ENCODE assay signal across 8 cellular contexts in genomic region chr14:65169351-65169750, GRCh38.
DNase-seq lines count a peak whose midpoint lies in the region; ATAC-seq and TF ChIP-seq lines count a peak whose summit lies in the region.

No MANE protein-coding gene starts in this region.

- H3K9me3 Mint-ChIP-seq in activated naive CD4-positive, alpha-beta T cell treated with anti-CD3 and anti-CD28 coated beads, Interleukin-2, amount 50 U/mL, for 72 hours: no peaks in the 10 kb centered on the region

- ATAC-seq in activated naive CD4-positive, alpha-beta T cell treated with anti-CD3 and anti-CD28 coated beads, Interleukin-2, amount 50 U/mL, for 72 hours: peak; percentile 50 to 71
- ATAC-seq in HG03103 (IDR thresholded peaks at IDR 0.05; ENCODE audit: low read depth, unreplicated experiment): peak; percentile 83

- no peak for TF ChIP-seq CTCF in cardiac fibroblast (IDR thresholded peaks at IDR 0.05; ENCODE audit: low read depth, low read length)

- DNase-seq in activated naive CD4-positive, alpha-beta T cell treated with anti-CD3 and anti-CD28 coated beads, Interleukin-2, amount 50 U/mL, for 72 hours (ENCODE audit: low spot score in 2 of 2): no peak
- no peak for DNase-seq in activated naive CD4-positive, alpha-beta T cell treated with Interleukin-2 at 50 U/mL for 16 hours
- DNase-seq in cardiac fibroblast (ENCODE audit: low read depth in 2 of 2) (peak; percentile 46 to 89), stromal cell of bone marrow (ENCODE audit: low read depth) (peak; percentile 86), NCI-H69 (lab: John Stamatoyannopoulos, UW) (no peak)
- DNase-seq in activated CD4-positive, alpha-beta T cell treated with anti-CD3 and anti-CD28 coated beads, Interleukin-2, amount 50 U/mL, for 1 hour: no peak
- DNase-seq in NK-92 treated with Interleukin-12 subunit alpha and Interleukin-12 subunit beta, amount 100 ng/mL, for 24 hours (lab: John Stamatoyannopoulos, UW): no peak

- no peak overlapping the region for H3K4me3 ChIP-seq in cardiac fibroblast (replicated peaks in 1 of 2; ENCODE audit: low read depth in 2 of 2, low read length in 2 of 2)

- peak overlapping the region; percentile 63 to 96 for H3K27ac Mint-ChIP-seq in activated naive CD4-positive, alpha-beta T cell treated with anti-CD3 and anti-CD28 coated beads, Interleukin-2, amount 50 U/mL, for 72 hours

- H3K36me3 Mint-ChIP-seq in activated naive CD4-positive, alpha-beta T cell treated with anti-CD3 and anti-CD28 coated beads, Interleukin-2, amount 50 U/mL, for 72 hours: no peaks in the 10 kb centered on the region

Comparison
In these comparisons a context has a peak if more than half of its experiments do, and no peak if none do; other contexts are left out.
1. DNase-seq: peak in cardiac fibroblast (2 of 2) and stromal cell of bone marrow (single experiment); none in activated naive CD4-positive, alpha-beta T cell treated with anti-CD3 and anti-CD28 coated beads, Interleukin-2, amount 50 U/mL, for 72 hours (0 of 2), activated naive CD4-positive, alpha-beta T cell treated with Interleukin-2 at 50 U/mL for 16 hours (single experiment), activated CD4-positive, alpha-beta T cell treated with anti-CD3 and anti-CD28 coated beads, Interleukin-2, amount 50 U/mL, for 1 hour (single experiment), NCI-H69 (single experiment) and NK-92 treated with Interleukin-12 subunit alpha and Interleukin-12 subunit beta, amount 100 ng/mL, for 24 hours (single experiment).